Comparison of ENCODE assay signal across 1 cellular context in genomic region chr5:26889810-26890209, GRCh38.
TF ChIP-seq lines count a peak whose summit lies in the region.

No MANE protein-coding gene starts in this region.

TF ChIP-seq in SK-N-SH treated with all-trans-retinoic acid at 6 μM for 48 hours, 23 proteins besides CTCF, POLR2A, EP300 and RAD21 (continued from another document):
- TF ChIP-seq PPARA (CRISPR knock-in tag; IDR thresholded peaks at IDR 0.05; ENCODE audit: borderline replicate concordance) = no peak
TF ChIP-seq in SK-N-SH treated with all-trans-retinoic acid at 6 μM for 48 hours: peak in this region for 0.
